Comparison of ENCODE assay signal across 38 cellular contexts in the genomic region with DNA sequence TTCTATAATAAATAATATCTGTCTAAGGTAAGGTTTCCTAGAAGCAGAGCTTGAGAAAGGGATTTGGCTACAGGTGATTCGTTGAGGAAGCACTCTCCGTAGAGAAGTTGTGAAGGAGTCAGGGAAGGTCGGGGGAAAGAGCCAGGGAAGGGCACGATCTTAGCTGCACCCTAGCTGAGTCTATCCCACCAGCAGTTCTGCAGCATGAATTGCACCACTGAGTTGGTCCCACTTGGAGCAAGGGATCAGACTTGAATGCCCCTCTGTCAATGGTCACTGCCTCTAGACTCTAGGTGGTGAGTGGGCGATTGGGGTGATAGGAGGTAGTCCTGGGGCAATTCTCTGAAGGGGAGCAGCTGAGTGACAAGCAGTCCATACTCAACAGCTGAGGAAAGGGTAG. TPM values are rescaled to one million over a fixed set of nuclear protein-coding genes. Genes with fewer than 3 reads are reported as not detected.
"Had no signal": no experiment of that assay in that cellular context is flagged by ENCODE, and none has a peak within 500 bp of the region (broad histone marks: within the 10 kb centered on the region; RNA-seq: fewer than 3 reads in every experiment).

No MANE protein-coding gene starts in this region.

- DNase-seq: activated B cell treated with CpG ODN at 0.5 μM for 24 hours; activated CD4-positive, alpha-beta memory T cell treated with anti-CD3 and anti-CD28 coated beads for 36 hours; activated CD4-positive, alpha-beta T cell treated with anti-CD3 and anti-CD28 coated beads for 4 hours; activated CD4-positive, alpha-beta T cell treated with anti-CD3 and anti-CD28 coated beads, Interleukin-2, amount 10 ng/mL, durations not matched to agents 24 days and 14 days; activated CD4-positive, alpha-beta T cell treated with anti-CD3 and anti-CD28 coated beads, Interleukin-2, amount 50 U/mL, for 1 hour; activated CD4-positive, alpha-beta T cell treated with anti-CD3 and anti-CD28 coated beads, Interleukin-2, amount 50 U/mL, for 4 hours; activated CD4-positive, CD25-positive, alpha-beta regulatory T cell treated with anti-CD3 and anti-CD28 coated beads, Interleukin-2, amount 50 U/mL, for 72 hours; activated CD8-positive, alpha-beta memory T cell treated with anti-CD3 and anti-CD28 coated beads, Interleukin-2, amount 50 U/mL, for 4 hours; activated CD8-positive, alpha-beta T cell treated with anti-CD3 and anti-CD28 coated beads for 36 hours; activated effector memory CD4-positive, alpha-beta T cell treated with anti-CD3 and anti-CD28 coated beads, Interleukin-2, amount 50 U/mL, for 16 hours; activated gamma-delta T cell treated with Interleukin-2 at 50 U/mL for 16 hours; activated naive CD4-positive, alpha-beta T cell; activated naive CD4-positive, alpha-beta T cell treated with anti-CD3 and anti-CD28 coated beads for 36 hours; activated naive CD4-positive, alpha-beta T cell treated with anti-CD3 and anti-CD28 coated beads, Interleukin-2, amount 50 U/mL, for 16 hours; activated naive CD8-positive, alpha-beta T cell treated with anti-CD3 and anti-CD28 coated beads for 36 hours; activated T-cell treated with anti-CD3 and anti-CD28 coated beads for 4 hours; activated T-cell treated with anti-CD3 and anti-CD28 coated beads, Interleukin-2, amount 50 U/mL, for 1 hour; activated T-cell treated with anti-CD3 and anti-CD28 coated beads, Interleukin-2, amount 50 U/mL, for 4 hours; activated T-cell treated with anti-CD3 and anti-CD28 coated beads, Interleukin-2, amount 50 U/mL, for 72 hours; adrenal gland; amniotic stem cell; caudate nucleus; cerebellar nuclear complex; T-helper 1 cell; T-helper 2 cell; T-helper 9 cell had no signal

- H3K27me3 ChIP-seq: adrenal gland, ascending aorta, cardiac muscle cell had no signal

- H3K9me3 Mint-ChIP-seq: activated B cell treated with CpG ODN at 0.5 μM for 24 hours; activated CD4-positive, alpha-beta memory T cell treated with anti-CD3 and anti-CD28 coated beads for 36 hours; activated CD4-positive, alpha-beta T cell treated with anti-CD3 and anti-CD28 coated beads, Interleukin-2, amount 10 ng/mL, durations not matched to agents 24 days and 14 days; activated CD8-positive, alpha-beta T cell treated with anti-CD3 and anti-CD28 coated beads for 36 hours; activated naive CD4-positive, alpha-beta T cell treated with anti-CD3 and anti-CD28 coated beads for 36 hours; activated naive CD4-positive, alpha-beta T cell treated with anti-CD3 and anti-CD28 coated beads, Interleukin-2, amount 50 U/mL, for 72 hours; activated naive CD8-positive, alpha-beta T cell treated with anti-CD3 and anti-CD28 coated beads for 36 hours; activated T-cell treated with anti-CD3 and anti-CD28 coated beads, Interleukin-2, amount 50 U/mL, for 4 hours; activated T-cell treated with anti-CD3 and anti-CD28 coated beads, Interleukin-2, amount 50 U/mL, for 72 hours; activated T-helper 1 cell treated with anti-CD3 and anti-CD28 coated beads, Interleukin-12 subunit alpha, Interleukin-12 subunit beta, Interleukin-2, Interleukin-4 antibody, amounts not matched to agents 30 ng/mL and 10 ng/mL and 1 ng/mL, durations not matched to agents 14 hours and 24 hours and 36 hours; activated T-helper 17 cell treated with anti-CD3 and anti-CD28 coated beads, Interleukin-2, amount 50 U/mL, for 72 hours; central memory CD8-positive, alpha-beta T cell; T-helper 1 cell treated with Interleukin-12 subunit alpha and Interleukin-12 subunit beta and Interleukin-4 antibody, amounts not matched to agents 30 μg/mL and 1 μg/mL, for 36 hours; T-helper 2 cell treated with Interferon-gamma antibody and Interleukin-4, amounts not matched to agents 5 μg/mL and 100 μg/mL, for 36 hours had no signal

- H3K9me3 ChIP-seq: adrenal gland, ascending aorta had no signal

- H3K4me3 ChIP-seq: adrenal gland, ascending aorta, cardiac muscle cell had no signal

- H3K4me1 ChIP-seq: adrenal gland, ascending aorta had no signal

- ATAC-seq: activated CD8-positive, alpha-beta T cell treated with anti-CD3 and anti-CD28 coated beads for 36 hours; activated naive CD4-positive, alpha-beta T cell treated with anti-CD3 and anti-CD28 coated beads, Interleukin-2, amount 50 U/mL, for 72 hours; activated T-cell treated with anti-CD3 and anti-CD28 coated beads, Interleukin-2, amount 50 U/mL, for 4 hours; activated T-cell treated with anti-CD3 and anti-CD28 coated beads, Interleukin-2, amount 50 U/mL, for 72 hours; activated T-helper 17 cell treated with anti-CD3 and anti-CD28 coated beads, Interleukin-2, amount 50 U/mL, for 72 hours had no signal

- H3K4me3 Mint-ChIP-seq: activated B cell treated with CpG ODN at 0.5 μM for 24 hours; activated CD4-positive, alpha-beta memory T cell treated with anti-CD3 and anti-CD28 coated beads for 36 hours; activated CD4-positive, alpha-beta T cell treated with anti-CD3 and anti-CD28 coated beads, Interleukin-2, amount 10 ng/mL, durations not matched to agents 24 days and 14 days; activated CD8-positive, alpha-beta T cell treated with anti-CD3 and anti-CD28 coated beads for 36 hours; activated naive CD4-positive, alpha-beta T cell treated with anti-CD3 and anti-CD28 coated beads for 36 hours; activated naive CD8-positive, alpha-beta T cell treated with anti-CD3 and anti-CD28 coated beads for 36 hours; activated T-cell treated with anti-CD3 and anti-CD28 coated beads, Interleukin-2, amount 50 U/mL, for 4 hours; activated T-cell treated with anti-CD3 and anti-CD28 coated beads, Interleukin-2, amount 50 U/mL, for 72 hours; activated T-helper 1 cell treated with anti-CD3 and anti-CD28 coated beads, Interleukin-12 subunit alpha, Interleukin-12 subunit beta, Interleukin-2, Interleukin-4 antibody, amounts not matched to agents 30 ng/mL and 10 ng/mL and 1 ng/mL, durations not matched to agents 14 hours and 24 hours and 36 hours; activated T-helper 17 cell treated with anti-CD3 and anti-CD28 coated beads, Interleukin-2, amount 50 U/mL, for 72 hours; brain; central memory CD8-positive, alpha-beta T cell; T-helper 1 cell treated with Interleukin-12 subunit alpha and Interleukin-12 subunit beta and Interleukin-4 antibody, amounts not matched to agents 30 μg/mL and 1 μg/mL, for 36 hours; T-helper 2 cell treated with Interferon-gamma antibody and Interleukin-4, amounts not matched to agents 5 μg/mL and 100 μg/mL, for 36 hours had no signal

- H3K27me3 Mint-ChIP-seq: activated CD4-positive, alpha-beta memory T cell treated with anti-CD3 and anti-CD28 coated beads for 36 hours; activated CD8-positive, alpha-beta T cell treated with anti-CD3 and anti-CD28 coated beads for 36 hours; activated naive CD8-positive, alpha-beta T cell treated with anti-CD3 and anti-CD28 coated beads for 36 hours had no signal

- H3K27ac ChIP-seq: adrenal gland, ascending aorta, cardiac muscle cell, VCaP had no signal

- H3K27ac Mint-ChIP-seq: activated B cell treated with CpG ODN at 0.5 μM for 24 hours; activated CD4-positive, alpha-beta memory T cell treated with anti-CD3 and anti-CD28 coated beads for 36 hours; activated CD4-positive, alpha-beta T cell treated with anti-CD3 and anti-CD28 coated beads, Interleukin-2, amount 10 ng/mL, durations not matched to agents 24 days and 14 days; activated CD8-positive, alpha-beta T cell treated with anti-CD3 and anti-CD28 coated beads for 36 hours; activated naive CD4-positive, alpha-beta T cell treated with anti-CD3 and anti-CD28 coated beads for 36 hours; activated naive CD4-positive, alpha-beta T cell treated with anti-CD3 and anti-CD28 coated beads, Interleukin-2, amount 50 U/mL, for 72 hours; activated naive CD8-positive, alpha-beta T cell treated with anti-CD3 and anti-CD28 coated beads for 36 hours; activated T-cell treated with anti-CD3 and anti-CD28 coated beads, Interleukin-2, amount 50 U/mL, for 72 hours; activated T-helper 1 cell treated with anti-CD3 and anti-CD28 coated beads, Interleukin-12 subunit alpha, Interleukin-12 subunit beta, Interleukin-2, Interleukin-4 antibody, amounts not matched to agents 30 ng/mL and 10 ng/mL and 1 ng/mL, durations not matched to agents 14 hours and 24 hours and 36 hours; activated T-helper 17 cell treated with anti-CD3 and anti-CD28 coated beads, Interleukin-2, amount 50 U/mL, for 72 hours; brain; T-helper 1 cell treated with Interleukin-12 subunit alpha and Interleukin-12 subunit beta and Interleukin-4 antibody, amounts not matched to agents 30 μg/mL and 1 μg/mL, for 36 hours; T-helper 2 cell treated with Interferon-gamma antibody and Interleukin-4, amounts not matched to agents 5 μg/mL and 100 μg/mL, for 36 hours had no signal

- H3K36me3 Mint-ChIP-seq: activated naive CD4-positive, alpha-beta T cell treated with anti-CD3 and anti-CD28 coated beads, Interleukin-2, amount 50 U/mL, for 72 hours; brain had no signal

- H3K4me1 Mint-ChIP-seq: activated B cell treated with CpG ODN at 0.5 μM for 24 hours; activated CD4-positive, alpha-beta T cell treated with anti-CD3 and anti-CD28 coated beads, Interleukin-2, amount 10 ng/mL, durations not matched to agents 24 days and 14 days; activated naive CD8-positive, alpha-beta T cell treated with anti-CD3 and anti-CD28 coated beads for 36 hours; activated T-helper 17 cell treated with anti-CD3 and anti-CD28 coated beads, Interleukin-2, amount 50 U/mL, for 72 hours; brain; central memory CD8-positive, alpha-beta T cell had no signal

- H3K36me3 ChIP-seq: adrenal gland, ascending aorta, cardiac muscle cell had no signal

RNA-seq across cellular contexts. Expression of a gene that starts 13.5 kb away (rescaled TPM):
- total RNA-seq: activated B cell treated with CpG ODN at 0.5 μM for 24 hours; activated CD4-positive, alpha-beta memory T cell treated with anti-CD3 and anti-CD28 coated beads for 36 hours; activated CD4-positive, alpha-beta T cell treated with anti-CD3 and anti-CD28 coated beads, Interleukin-2, amount 10 ng/mL, durations not matched to agents 24 days and 14 days; activated CD8-positive, alpha-beta memory T cell treated with anti-CD3 and anti-CD28 coated beads for 36 hours; activated CD8-positive, alpha-beta T cell treated with anti-CD3 and anti-CD28 coated beads for 36 hours; activated naive CD4-positive, alpha-beta T cell treated with anti-CD3 and anti-CD28 coated beads for 36 hours; activated naive CD4-positive, alpha-beta T cell treated with anti-CD3 and anti-CD28 coated beads, Interleukin-2, amount 50 U/mL, for 72 hours; activated naive CD8-positive, alpha-beta T cell treated with anti-CD3 and anti-CD28 coated beads for 36 hours; activated T-cell treated with anti-CD3 and anti-CD28 coated beads, Interleukin-2, amount 50 U/mL, for 4 hours; activated T-cell treated with anti-CD3 and anti-CD28 coated beads, Interleukin-2, amount 50 U/mL, for 72 hours; activated T-helper 1 cell treated with anti-CD3 and anti-CD28 coated beads, Interleukin-12 subunit alpha, Interleukin-12 subunit beta, Interleukin-2, Interleukin-4 antibody, amounts not matched to agents 30 ng/mL and 10 ng/mL and 1 ng/mL, durations not matched to agents 14 hours and 24 hours and 36 hours; activated T-helper 17 cell treated with anti-CD3 and anti-CD28 coated beads, Interleukin-2, amount 50 U/mL, for 72 hours; adrenal gland; ascending aorta; bronchial epithelial cell had no signal
